ENCODE assay signal across 1 cellular context in the genomic region with DNA sequence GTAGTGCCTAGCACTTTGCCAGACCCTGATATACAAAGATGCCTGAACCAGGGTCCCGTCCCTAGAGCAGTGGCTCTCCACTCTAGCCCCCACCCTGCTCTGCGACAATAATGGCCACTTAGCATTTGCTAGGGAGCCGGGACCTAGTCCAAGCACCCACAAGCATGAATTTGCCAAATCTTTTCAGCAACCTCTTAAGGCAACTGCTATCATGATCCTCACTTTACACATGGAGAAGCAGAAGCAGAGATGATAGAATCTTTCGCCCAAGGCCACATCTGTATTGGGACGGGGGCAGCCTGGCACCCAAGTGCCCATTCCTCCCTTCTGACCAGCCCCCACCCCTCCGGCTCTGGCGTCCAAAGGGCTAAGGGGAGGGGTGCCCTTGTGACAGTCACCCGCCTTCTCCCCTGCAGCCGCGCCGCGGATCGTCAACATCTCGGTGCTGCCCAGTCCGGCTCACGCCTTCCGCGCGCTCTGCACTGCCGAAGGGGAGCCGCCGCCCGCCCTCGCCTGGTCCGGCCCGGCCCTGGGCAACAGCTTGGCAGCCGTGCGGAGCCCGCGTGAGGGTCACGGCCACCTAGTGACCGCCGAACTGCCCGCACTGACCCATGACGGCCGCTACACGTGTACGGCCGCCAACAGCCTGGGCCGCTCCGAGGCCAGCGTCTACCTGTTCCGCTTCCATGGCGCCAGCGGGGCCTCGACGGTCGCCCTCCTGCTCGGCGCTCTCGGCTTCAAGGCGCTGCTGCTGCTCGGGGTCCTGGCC.
TF ChIP-seq lines count a peak whose summit lies in the region.

No MANE protein-coding gene starts in this region.

TF ChIP-seq in K562, 482 proteins besides CTCF, POLR2A, EP300 and RAD21:
- no peak for TF ChIP-seq MIER1 (IDR thresholded peaks at IDR 0.05; ENCODE audit: low read depth)
- no peak for TF ChIP-seq PHTF2 (CRISPR knock-in tag; IDR thresholded peaks at IDR 0.05)
- TF ChIP-seq, protein P1, sequence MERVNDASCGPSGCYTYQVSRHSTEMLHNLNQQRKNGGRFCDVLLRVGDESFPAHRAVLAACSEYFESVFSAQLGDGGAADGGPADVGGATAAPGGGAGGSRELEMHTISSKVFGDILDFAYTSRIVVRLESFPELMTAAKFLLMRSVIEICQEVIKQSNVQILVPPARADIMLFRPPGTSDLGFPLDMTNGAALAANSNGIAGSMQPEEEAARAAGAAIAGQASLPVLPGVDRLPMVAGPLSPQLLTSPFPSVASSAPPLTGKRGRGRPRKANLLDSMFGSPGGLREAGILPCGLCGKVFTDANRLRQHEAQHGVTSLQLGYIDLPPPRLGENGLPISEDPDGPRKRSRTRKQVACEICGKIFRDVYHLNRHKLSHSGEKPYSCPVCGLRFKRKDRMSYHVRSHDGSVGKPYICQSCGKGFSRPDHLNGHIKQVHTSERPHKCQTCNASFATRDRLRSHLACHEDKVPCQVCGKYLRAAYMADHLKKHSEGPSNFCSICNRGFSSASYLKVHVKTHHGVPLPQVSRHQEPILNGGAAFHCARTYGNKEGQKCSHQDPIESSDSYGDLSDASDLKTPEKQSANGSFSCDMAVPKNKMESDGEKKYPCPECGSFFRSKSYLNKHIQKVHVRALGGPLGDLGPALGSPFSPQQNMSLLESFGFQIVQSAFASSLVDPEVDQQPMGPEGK (CRISPR knock-in tag; IDR thresholded peaks at IDR 0.05; ENCODE audit: borderline replicate concordance), result no peak
- TF ChIP-seq, protein P2, sequence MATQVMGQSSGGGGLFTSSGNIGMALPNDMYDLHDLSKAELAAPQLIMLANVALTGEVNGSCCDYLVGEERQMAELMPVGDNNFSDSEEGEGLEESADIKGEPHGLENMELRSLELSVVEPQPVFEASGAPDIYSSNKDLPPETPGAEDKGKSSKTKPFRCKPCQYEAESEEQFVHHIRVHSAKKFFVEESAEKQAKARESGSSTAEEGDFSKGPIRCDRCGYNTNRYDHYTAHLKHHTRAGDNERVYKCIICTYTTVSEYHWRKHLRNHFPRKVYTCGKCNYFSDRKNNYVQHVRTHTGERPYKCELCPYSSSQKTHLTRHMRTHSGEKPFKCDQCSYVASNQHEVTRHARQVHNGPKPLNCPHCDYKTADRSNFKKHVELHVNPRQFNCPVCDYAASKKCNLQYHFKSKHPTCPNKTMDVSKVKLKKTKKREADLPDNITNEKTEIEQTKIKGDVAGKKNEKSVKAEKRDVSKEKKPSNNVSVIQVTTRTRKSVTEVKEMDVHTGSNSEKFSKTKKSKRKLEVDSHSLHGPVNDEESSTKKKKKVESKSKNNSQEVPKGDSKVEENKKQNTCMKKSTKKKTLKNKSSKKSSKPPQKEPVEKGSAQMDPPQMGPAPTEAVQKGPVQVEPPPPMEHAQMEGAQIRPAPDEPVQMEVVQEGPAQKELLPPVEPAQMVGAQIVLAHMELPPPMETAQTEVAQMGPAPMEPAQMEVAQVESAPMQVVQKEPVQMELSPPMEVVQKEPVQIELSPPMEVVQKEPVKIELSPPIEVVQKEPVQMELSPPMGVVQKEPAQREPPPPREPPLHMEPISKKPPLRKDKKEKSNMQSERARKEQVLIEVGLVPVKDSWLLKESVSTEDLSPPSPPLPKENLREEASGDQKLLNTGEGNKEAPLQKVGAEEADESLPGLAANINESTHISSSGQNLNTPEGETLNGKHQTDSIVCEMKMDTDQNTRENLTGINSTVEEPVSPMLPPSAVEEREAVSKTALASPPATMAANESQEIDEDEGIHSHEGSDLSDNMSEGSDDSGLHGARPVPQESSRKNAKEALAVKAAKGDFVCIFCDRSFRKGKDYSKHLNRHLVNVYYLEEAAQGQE (CRISPR knock-in tag; IDR thresholded peaks at IDR 0.05; ENCODE audit: low read depth), result no peak
- TF ChIP-seq, protein P3, sequence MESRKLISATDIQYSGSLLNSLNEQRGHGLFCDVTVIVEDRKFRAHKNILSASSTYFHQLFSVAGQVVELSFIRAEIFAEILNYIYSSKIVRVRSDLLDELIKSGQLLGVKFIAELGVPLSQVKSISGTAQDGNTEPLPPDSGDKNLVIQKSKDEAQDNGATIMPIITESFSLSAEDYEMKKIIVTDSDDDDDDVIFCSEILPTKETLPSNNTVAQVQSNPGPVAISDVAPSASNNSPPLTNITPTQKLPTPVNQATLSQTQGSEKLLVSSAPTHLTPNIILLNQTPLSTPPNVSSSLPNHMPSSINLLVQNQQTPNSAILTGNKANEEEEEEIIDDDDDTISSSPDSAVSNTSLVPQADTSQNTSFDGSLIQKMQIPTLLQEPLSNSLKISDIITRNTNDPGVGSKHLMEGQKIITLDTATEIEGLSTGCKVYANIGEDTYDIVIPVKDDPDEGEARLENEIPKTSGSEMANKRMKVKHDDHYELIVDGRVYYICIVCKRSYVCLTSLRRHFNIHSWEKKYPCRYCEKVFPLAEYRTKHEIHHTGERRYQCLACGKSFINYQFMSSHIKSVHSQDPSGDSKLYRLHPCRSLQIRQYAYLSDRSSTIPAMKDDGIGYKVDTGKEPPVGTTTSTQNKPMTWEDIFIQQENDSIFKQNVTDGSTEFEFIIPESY (CRISPR knock-in tag; IDR thresholded peaks at IDR 0.05), result 0 out of 2 replicates have a peak, but pooled peaks have one; percentile 14
- TF ChIP-seq ZNF444 (CRISPR knock-in tag; IDR thresholded peaks at IDR 0.05), result no peak
- TF ChIP-seq SAFB (IDR thresholded peaks at IDR 0.05; ENCODE audit: borderline replicate concordance, low read depth, low read length), result no peak
- TF ChIP-seq, protein P4, sequence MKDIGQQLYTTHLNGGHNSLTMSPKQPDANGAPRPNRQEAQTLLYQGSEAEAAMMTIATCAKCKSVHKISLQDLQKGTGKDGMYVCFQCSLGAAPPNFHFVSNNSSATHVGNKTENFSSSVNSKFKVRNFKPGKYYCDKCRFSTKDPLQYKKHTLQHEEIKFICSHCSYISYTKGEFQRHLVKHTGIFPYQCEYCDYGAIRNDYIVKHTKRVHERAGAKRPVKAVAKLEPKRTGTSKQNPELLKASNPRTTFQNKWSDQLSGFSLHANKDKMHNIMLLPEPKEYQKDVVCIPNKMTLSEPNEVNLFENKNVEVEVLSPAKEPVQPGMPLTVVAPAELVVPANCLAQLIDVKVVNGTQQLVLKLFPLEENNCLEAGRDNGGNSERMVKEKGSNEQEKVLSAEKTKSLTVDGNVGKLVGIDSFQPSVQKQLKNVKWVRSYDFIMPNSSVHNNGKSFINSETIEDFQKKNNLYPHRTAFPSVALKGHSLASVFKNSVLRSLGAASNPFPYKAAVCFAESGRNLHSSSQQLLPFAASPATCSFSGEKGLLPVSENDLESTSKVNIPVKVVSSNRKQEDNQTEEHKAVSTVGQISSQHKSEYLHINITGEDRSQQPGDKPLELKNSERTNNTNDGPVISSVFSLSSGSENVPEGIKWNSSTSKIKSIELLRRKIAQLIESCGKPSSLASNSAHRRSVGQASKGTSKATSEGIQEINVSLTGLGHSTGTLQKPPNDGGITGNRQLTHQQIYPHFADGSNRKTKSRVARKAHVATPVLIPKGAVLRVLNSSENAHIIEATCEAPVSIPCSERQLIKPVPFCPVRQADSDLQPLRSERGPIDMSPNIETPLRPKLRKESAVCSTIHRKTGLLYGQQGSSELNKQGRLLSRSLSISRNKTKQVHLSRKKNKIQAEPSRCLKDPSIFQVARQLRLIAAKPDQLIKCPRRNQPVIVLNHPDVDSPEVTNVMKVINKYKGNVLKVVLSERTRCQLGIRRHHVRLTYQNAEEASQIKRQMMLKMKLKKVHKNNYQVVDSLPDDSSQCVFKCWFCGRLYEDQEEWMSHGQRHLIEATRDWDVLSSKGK (CRISPR knock-in tag; IDR thresholded peaks at IDR 0.05), result no peak
- no peak for TF ChIP-seq ZBTB1 (CRISPR knock-in tag; IDR thresholded peaks at IDR 0.05; ENCODE audit: borderline replicate concordance, low read depth)
